8 cellular contexts compared by ENCODE assay signal in genomic region chr17:49365667-49366066, GRCh38. TPM values are rescaled to one million over a fixed set of nuclear protein-coding genes. Genes with fewer than 3 reads are reported as not detected.
A peak's percentile ranks its signal among the peaks of the same experiment; 100 is the strongest.
DNase-seq lines count a peak whose midpoint lies in the region; ATAC-seq lines count a peak whose summit lies in the region.

No MANE protein-coding gene starts in this region.

- H3K4me3 Mint-ChIP-seq in activated T-helper 1 cell treated with anti-CD3 and anti-CD28 coated beads, Interleukin-12 subunit alpha, Interleukin-12 subunit beta, Interleukin-2, Interleukin-4 antibody, amounts not matched to agents 30 ng/mL and 10 ng/mL and 1 ng/mL, durations not matched to agents 14 hours and 24 hours and 36 hours, result peak overlapping the region; percentile 52

- peak overlapping the region; percentile 60 for H3K27ac Mint-ChIP-seq in activated T-helper 1 cell treated with anti-CD3 and anti-CD28 coated beads, Interleukin-12 subunit alpha, Interleukin-12 subunit beta, Interleukin-2, Interleukin-4 antibody, amounts not matched to agents 30 ng/mL and 10 ng/mL and 1 ng/mL, durations not matched to agents 14 hours and 24 hours and 36 hours

- peak; percentile 51 for DNase-seq in NK-92 treated with Interleukin-12 subunit alpha and Interleukin-12 subunit beta, amount 100 ng/mL, for 24 hours (lab: John Stamatoyannopoulos, UW)
- DNase-seq in NK-92 (lab: John Stamatoyannopoulos, UW; ENCODE audit: unreplicated experiment), result no peak
- DNase-seq in NAMALWA (ENCODE audit: low spot score), result peak; percentile 73
- no peak for DNase-seq in activated T-helper 1 cell treated with anti-CD3 and anti-CD28 coated beads, Interleukin-12 subunit alpha, Interleukin-12 subunit beta, Interleukin-2, Interleukin-4 antibody, amounts not matched to agents 30 ng/mL and 10 ng/mL and 1 ng/mL, durations not matched to agents 14 hours and 24 hours and 36 hours (ENCODE audit: low spot score)
- DNase-seq in lung microvascular endothelial cell (ENCODE audit: low read depth in 2 of 2), result peak; percentile 24 to 39
- DNase-seq in cerebellar nuclear complex (lab: John Stamatoyannopoulos, UW), result no peak

- no peaks in the 10 kb centered on the region for H3K27me3 Mint-ChIP-seq in activated T-helper 1 cell treated with anti-CD3 and anti-CD28 coated beads, Interleukin-12 subunit alpha, Interleukin-12 subunit beta, Interleukin-2, Interleukin-4 antibody, amounts not matched to agents 30 ng/mL and 10 ng/mL and 1 ng/mL, durations not matched to agents 14 hours and 24 hours and 36 hours (ENCODE audit: insufficient read depth)

- intact Hi-C loops in activated T-helper 1 cell treated with anti-CD3 and anti-CD28 coated beads, Interleukin-12 subunit alpha, Interleukin-12 subunit beta, Interleukin-2, Interleukin-4 antibody, amounts not matched to agents 30 ng/mL and 10 ng/mL and 1 ng/mL, durations not matched to agents 14 hours and 24 hours and 36 hours (cut with micrococcal nuclease), result loop anchor here (10.0 kb wide), 1 partner anchor 451 kb away; no protein-coding TSS in a partner anchor

- H3K36me3 Mint-ChIP-seq in activated T-helper 1 cell treated with anti-CD3 and anti-CD28 coated beads, Interleukin-12 subunit alpha, Interleukin-12 subunit beta, Interleukin-2, Interleukin-4 antibody, amounts not matched to agents 30 ng/mL and 10 ng/mL and 1 ng/mL, durations not matched to agents 14 hours and 24 hours and 36 hours (ENCODE audit: low read depth), result peaks cover 4% of the 10 kb centered on the region

- ATAC-seq in GM18502 (IDR thresholded peaks at IDR 0.05; ENCODE audit: poor library complexity, unreplicated experiment) (no peak), GM21447 (IDR thresholded peaks at IDR 0.05; ENCODE audit: unreplicated experiment) (no peak)

- peaks cover 30% of the 10 kb centered on the region for H3K4me1 Mint-ChIP-seq in activated T-helper 1 cell treated with anti-CD3 and anti-CD28 coated beads, Interleukin-12 subunit alpha, Interleukin-12 subunit beta, Interleukin-2, Interleukin-4 antibody, amounts not matched to agents 30 ng/mL and 10 ng/mL and 1 ng/mL, durations not matched to agents 14 hours and 24 hours and 36 hours (ENCODE audit: low read depth)

- no peaks in the 10 kb centered on the region for H3K9me3 Mint-ChIP-seq in activated T-helper 1 cell treated with anti-CD3 and anti-CD28 coated beads, Interleukin-12 subunit alpha, Interleukin-12 subunit beta, Interleukin-2, Interleukin-4 antibody, amounts not matched to agents 30 ng/mL and 10 ng/mL and 1 ng/mL, durations not matched to agents 14 hours and 24 hours and 36 hours

RNA-seq across cellular contexts. Expression of gene ZNF652, which starts 3.6 kb away (rescaled TPM):
- total RNA-seq in activated T-helper 1 cell treated with anti-CD3 and anti-CD28 coated beads, Interleukin-12 subunit alpha, Interleukin-12 subunit beta, Interleukin-2, Interleukin-4 antibody, amounts not matched to agents 30 ng/mL and 10 ng/mL and 1 ng/mL, durations not matched to agents 14 hours and 24 hours and 36 hours, result 6.3 and 7.5 TPM in 2 replicates
- total RNA-seq in lung microvascular endothelial cell, result 8.1 and 12.1 TPM in 2 replicates

RNA-seq across cellular contexts. Expression of gene PHB1, which starts 49.0 kb away (rescaled TPM):
- 395 and 401 TPM in 2 replicates for total RNA-seq in activated T-helper 1 cell treated with anti-CD3 and anti-CD28 coated beads, Interleukin-12 subunit alpha, Interleukin-12 subunit beta, Interleukin-2, Interleukin-4 antibody, amounts not matched to agents 30 ng/mL and 10 ng/mL and 1 ng/mL, durations not matched to agents 14 hours and 24 hours and 36 hours
- 130 and 154 TPM in 2 replicates for total RNA-seq in lung microvascular endothelial cell

Comparison
In these comparisons a context has a peak if more than half of its experiments do, and no peak if none do; other contexts are left out.
1. DNase-seq: peak in NK-92 treated with Interleukin-12 subunit alpha and Interleukin-12 subunit beta, amount 100 ng/mL, for 24 hours (single experiment), NAMALWA (single experiment) and lung microvascular endothelial cell (2 of 2); none in NK-92 (single experiment), activated T-helper 1 cell treated with anti-CD3 and anti-CD28 coated beads, Interleukin-12 subunit alpha, Interleukin-12 subunit beta, Interleukin-2, Interleukin-4 antibody, amounts not matched to agents 30 ng/mL and 10 ng/mL and 1 ng/mL, durations not matched to agents 14 hours and 24 hours and 36 hours (single experiment) and cerebellar nuclear complex (0 of 2).